Comparison of ENCODE assay signal across 8 cellular contexts in the genomic region with DNA sequence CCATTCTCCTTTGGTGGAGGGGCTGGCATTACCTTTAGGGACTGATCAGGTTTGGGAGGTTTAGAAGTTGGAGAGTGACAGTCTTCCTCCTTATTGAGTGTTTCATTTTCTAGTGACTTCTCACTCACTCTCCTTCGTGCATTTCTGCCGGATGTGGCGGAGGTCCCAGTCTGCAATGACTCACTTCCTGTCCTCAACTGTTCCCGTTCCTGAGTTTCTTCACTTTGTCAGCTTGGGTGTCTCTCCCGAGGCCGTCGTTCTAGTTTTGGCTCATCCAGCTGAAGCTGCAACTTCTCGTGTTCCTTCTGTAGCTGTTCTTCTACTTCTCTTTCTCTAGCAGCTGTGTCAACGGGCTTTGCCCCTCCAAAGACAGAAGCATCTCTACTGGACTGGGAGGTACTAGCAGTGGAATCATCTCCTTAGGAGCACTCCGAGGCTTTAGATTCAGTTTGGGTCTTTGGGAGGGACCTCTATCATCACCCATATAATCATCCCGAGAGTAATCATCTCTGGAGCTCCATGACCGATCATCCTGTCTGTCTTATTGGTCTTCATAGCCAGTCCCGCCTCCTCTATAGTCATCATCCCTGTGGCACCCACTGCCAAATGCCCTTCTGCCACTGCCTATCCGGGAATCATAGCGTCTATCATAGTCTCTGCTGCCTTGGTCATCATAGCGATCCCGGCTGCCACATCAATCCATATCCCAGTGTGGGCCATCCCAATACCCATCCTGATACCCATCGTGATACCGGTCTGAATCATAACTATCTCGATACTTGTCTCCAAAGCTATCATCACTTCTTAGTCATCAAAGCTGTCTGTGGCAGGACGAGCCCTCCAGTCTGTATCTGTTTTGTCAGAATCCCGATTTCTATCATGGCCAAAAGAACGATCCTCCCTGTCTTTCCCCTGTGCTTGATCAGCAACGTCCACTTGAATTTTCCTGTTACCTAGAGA.
DNase-seq lines count a peak whose midpoint lies in the region; ATAC-seq lines count a peak whose summit lies in the region.

No MANE protein-coding gene starts in this region.

- H3K9me3 ChIP-seq in duodenal mucosa (ENCODE audit: control insufficient read depth in 1 of 2, low read length in 2 of 2): no peaks in the 10 kb centered on the region

- ATAC-seq in GM21786 (IDR thresholded peaks at IDR 0.05; ENCODE audit: unreplicated experiment): peak; percentile 56
- no peak for ATAC-seq in GM21528 (IDR thresholded peaks at IDR 0.05; ENCODE audit: low FRiP score, unreplicated experiment)
- no peak for ATAC-seq in HG02610 (IDR thresholded peaks at IDR 0.05; ENCODE audit: unreplicated experiment)

- DNase-seq in UCSD-AML1 (lab: John Stamatoyannopoulos, UW; ENCODE audit: unreplicated experiment) (peak; percentile 57), NCI-H510A treated with DMSO at 0.1 percent for 48 hours (lab: John Stamatoyannopoulos, UW) (no peak), NCI-H146 treated with DMSO at 0.1 percent for 48 hours (lab: John Stamatoyannopoulos, UW; ENCODE audit: unreplicated experiment) (no peak)
- peak in 2 of 3 donors; percentile 6 to 16 for DNase-seq in stimulated activated CD4-positive, alpha-beta T cell treated with anti-CD3 and anti-CD28 coated beads, TNF-alpha, amount 100 ng/mL, for 48 hours (ENCODE audit: low read depth in 3 of 3)

- no peak overlapping the region for H3K27ac ChIP-seq in duodenal mucosa (ENCODE audit: low read depth, low read length)

- peak overlapping the region; percentile 10 to 15 for H3K4me3 ChIP-seq in duodenal mucosa (ENCODE audit: low read depth in 1 of 2, low read length in 2 of 2)

- no peaks in the 10 kb centered on the region for H3K4me1 ChIP-seq in duodenal mucosa (ENCODE audit: control insufficient read depth in 1 of 2, insufficient read depth in 2 of 2, low read length in 2 of 2)

- no peaks in the 10 kb centered on the region for H3K27me3 ChIP-seq in duodenal mucosa (ENCODE audit: control insufficient read depth in 1 of 2, insufficient read depth in 2 of 2, low read length in 2 of 2)

- no peak overlapping the region for H3K9ac ChIP-seq in duodenal mucosa (ENCODE audit: low read depth in 1 of 2, low read length in 2 of 2)

- H3K36me3 ChIP-seq in duodenal mucosa (ENCODE audit: control insufficient read depth in 1 of 2, insufficient read depth in 2 of 2, low read length in 2 of 2): no peaks in the 10 kb centered on the region

Comparison
In these comparisons a context has a peak if more than half of its experiments do, and no peak if none do; other contexts are left out.
1. DNase-seq: peak in UCSD-AML1 (single experiment) and stimulated activated CD4-positive, alpha-beta T cell treated with anti-CD3 and anti-CD28 coated beads, TNF-alpha, amount 100 ng/mL, for 48 hours (2 of 3); none in NCI-H510A treated with DMSO at 0.1 percent for 48 hours (single experiment) and NCI-H146 treated with DMSO at 0.1 percent for 48 hours (single experiment).